In genomic region chr1:1318131-1318652, GRCh38 we compare ENCODE assay signal across 2 cellular contexts.
A peak's percentile ranks its signal among the peaks of the same experiment; 100 is the strongest.
TF ChIP-seq lines count a peak whose summit lies in the region.

No MANE protein-coding gene starts in this region.

TF ChIP-seq in SK-N-SH treated with all-trans-retinoic acid at 6 μM for 48 hours, 23 proteins besides CTCF, POLR2A, EP300 and RAD21:
- TF ChIP-seq ZNF565 (CRISPR knock-in tag; conservative IDR thresholded peaks at IDR 0.05; ENCODE audit: low read depth) (no peak), ARNTL (CRISPR knock-in tag; IDR thresholded peaks at IDR 0.05; ENCODE audit: borderline replicate concordance, low read depth) (no peak), ZFP3 (CRISPR knock-in tag; IDR thresholded peaks at IDR 0.05) (no peak), PPARA (CRISPR knock-in tag; IDR thresholded peaks at IDR 0.05; ENCODE audit: borderline replicate concordance) (no peak), POU6F1 (CRISPR knock-in tag; IDR thresholded peaks at IDR 0.05; ENCODE audit: borderline replicate concordance, low read depth) (no peak), CSDC2 (CRISPR knock-in tag; IDR thresholded peaks at IDR 0.05) (no peak), BACH2 (CRISPR knock-in tag; IDR thresholded peaks at IDR 0.05; ENCODE audit: borderline replicate concordance) (no peak), ZFP30 (CRISPR knock-in tag; IDR thresholded peaks at IDR 0.05) (no peak), ZC3H10 (CRISPR knock-in tag; IDR thresholded peaks at IDR 0.05) (no peak), TOX (CRISPR knock-in tag; IDR thresholded peaks at IDR 0.05; ENCODE audit: borderline replicate concordance) (no peak), RARB (CRISPR knock-in tag; IDR thresholded peaks at IDR 0.05) (no peak), CSRNP3 (CRISPR knock-in tag; IDR thresholded peaks at IDR 0.05) (no peak), PATZ1 (CRISPR knock-in tag; IDR thresholded peaks at IDR 0.05; ENCODE audit: borderline replicate concordance) (no peak), TCF4 (CRISPR knock-in tag; IDR thresholded peaks at IDR 0.05; ENCODE audit: borderline replicate concordance) (no peak), ISL1 (CRISPR knock-in tag; IDR thresholded peaks at IDR 0.05) (no peak), ZNF70 (CRISPR knock-in tag; IDR thresholded peaks at IDR 0.05) (no peak), TSHZ2 (CRISPR knock-in tag; IDR thresholded peaks at IDR 0.05) (no peak)

TF ChIP-seq in HepG2, 621 proteins besides CTCF, POLR2A, EP300 and RAD21:
- TF ChIP-seq PHB2 (IDR thresholded peaks at IDR 0.05; ENCODE audit: partially characterized antibody): no peak
- peak; percentile 86 for TF ChIP-seq FOSL2 (CRISPR knock-in tag; IDR thresholded peaks at IDR 0.05)
- TF ChIP-seq SRSF4 (IDR thresholded peaks at IDR 0.05; ENCODE audit: low read depth, low read length, poor library complexity, severe bottlenecking): no peak
- no peak for TF ChIP-seq SETDB1 (CRISPR knock-in tag; IDR thresholded peaks at IDR 0.05; ENCODE audit: borderline replicate concordance)
- 0 out of 2 replicates have a peak, but pooled peaks have one; percentile 40 for TF ChIP-seq SIX4 (CRISPR knock-in tag; IDR thresholded peaks at IDR 0.05)
- no peak for TF ChIP-seq GLI4 (CRISPR knock-in tag; IDR thresholded peaks at IDR 0.05; ENCODE audit: borderline replicate concordance)
- TF ChIP-seq ZNF780A (CRISPR knock-in tag; IDR thresholded peaks at IDR 0.05): no peak
